11 cellular contexts compared by ENCODE assay signal in the genomic region with DNA sequence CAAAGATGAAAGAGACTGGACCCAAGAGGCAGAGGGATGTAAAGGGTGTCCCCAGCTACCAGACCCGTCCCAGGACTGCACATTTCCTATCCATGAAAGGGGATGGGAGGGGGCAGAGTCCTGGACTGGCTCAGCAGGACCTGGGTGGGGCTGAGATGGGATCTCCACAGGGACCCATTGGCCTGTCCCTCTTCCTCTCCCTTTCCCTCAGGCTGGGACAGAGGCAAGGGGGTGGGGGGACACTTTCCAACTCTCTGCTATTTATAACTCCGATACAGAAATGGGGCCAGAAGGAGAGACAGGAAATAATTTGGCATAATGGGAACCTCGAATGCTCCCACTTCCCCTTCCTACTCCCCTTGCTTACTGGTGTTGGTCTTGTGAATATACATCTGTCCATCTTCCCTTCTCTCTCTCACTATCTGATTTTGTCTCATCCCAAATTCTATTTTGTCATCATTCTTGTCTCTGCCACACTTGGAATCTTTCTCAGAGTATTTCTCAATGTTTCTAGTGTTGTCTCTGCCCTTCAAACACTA. TPM values are rescaled to one million over a fixed set of nuclear protein-coding genes. Genes with fewer than 3 reads are reported as not detected.
A peak's percentile ranks its signal among the peaks of the same experiment; 100 is the strongest.
DNase-seq lines count a peak whose midpoint lies in the region; ATAC-seq and TF ChIP-seq lines count a peak whose summit lies in the region.
"Had no signal": no experiment of that assay in that cellular context is flagged by ENCODE, and none has a peak within 500 bp of the region (broad histone marks: within the 10 kb centered on the region; RNA-seq: fewer than 3 reads in every experiment).

No MANE protein-coding gene starts in this region.

- no peaks in the 10 kb centered on the region for H3K79me2 ChIP-seq in KMS-11 (ENCODE audit: insufficient read depth, low read depth)

- intact Hi-C loops in natural killer cell (cut with micrococcal nuclease), result no loop called here

- no peak overlapping the region; the same call in 1 of the 2 replicates for H2AFZ ChIP-seq in KMS-11 (ENCODE audit: low read depth)

- H3K4me3 ChIP-seq in AG04449 (ENCODE audit: low read depth, low read length) (peak overlapping the region; percentile 18), KMS-11 (IDR thresholded peaks at IDR 0.05; ENCODE audit: insufficient read depth, low read depth, low read length) (no peak overlapping the region), endodermal cell (ENCODE audit: low read length) (peak overlapping the region; percentile 75)

- DNase-seq in AG04449 (ENCODE audit: low read depth, low spot score), result no peak
- DNase-seq in endodermal cell, result no peak
- no peak for DNase-seq in natural killer cell
- no peak for DNase-seq in EL
- DNase-seq in stimulated activated CD4-positive, alpha-beta T cell treated with anti-CD3 and anti-CD28 coated beads, Interleukin-2, amount 100 ng/mL, for 24 hours, result no peak
- no peak for DNase-seq in hypothalamus (lab: John Stamatoyannopoulos, UW)
- no peak for DNase-seq in activated CD4-positive, alpha-beta T cell treated with anti-CD3 and anti-CD28 coated beads, Interleukin-2, amount 50 U/mL, for 1 hour
- DNase-seq: NCI-H1092; stimulated activated CD4-positive, alpha-beta T cell treated with anti-CD3 and anti-CD28 coated beads, Interleukin-15, amount 100 ng/mL, for 24 hours had no signal

- H3K4me3 Mint-ChIP-seq in endodermal cell (peak overlapping the region; percentile 86), natural killer cell (peak overlapping the region; percentile 85)

- no peak overlapping the region for H3K27ac Mint-ChIP-seq in endodermal cell
- peak overlapping the region in 1 of 2 donors; percentile 23 for H3K27ac Mint-ChIP-seq in natural killer cell

- H3K4me1 Mint-ChIP-seq in endodermal cell (peaks cover 35% of the 10 kb centered on the region), natural killer cell (peaks cover 14 to 17% of the 10 kb centered on the region in 2 donors)

- H3K9me3 Mint-ChIP-seq in endodermal cell (no peaks in the 10 kb centered on the region), natural killer cell (no peaks in the 10 kb centered on the region)

- H3K27me3 ChIP-seq in KMS-11 (ENCODE audit: insufficient read depth, low read depth), result peaks cover 59% of the 10 kb centered on the region
- H3K27me3 ChIP-seq in endodermal cell (ENCODE audit: control insufficient read depth, insufficient read depth, low read length, poor library complexity, severe bottlenecking), result peaks cover 54% of the 10 kb centered on the region

- CTCF ChIA-PET in AG04449 (lab: Yijun Ruan, JAX), result interaction anchor here (1.6 kb wide), 1 partner anchor 62 kb away, joined by 5 read pairs; no protein-coding TSS in a partner anchor

- POLR2A ChIA-PET in AG04449 (lab: Yijun Ruan, JAX), result no interaction called here

- H3K27ac ChIP-seq in KMS-11, result no peak overlapping the region
- H3K27ac ChIP-seq in endodermal cell (ENCODE audit: low read depth, low read length), result no peak overlapping the region
- H3K27ac ChIP-seq: epithelial cell of prostate had no signal

- H3K4me1 ChIP-seq in KMS-11 (ENCODE audit: low read depth, poor library complexity, severe bottlenecking) (peaks cover 11% of the 10 kb centered on the region), endodermal cell (ENCODE audit: control insufficient read depth, insufficient read depth, low read length) (no peaks in the 10 kb centered on the region)

- H3K4me2 ChIP-seq in KMS-11, result peak overlapping the region; percentile 91; the same call in 1 of the 2 replicates

- ATAC-seq in natural killer cell, result no peak

- 75% methylated on average over 1 of the region's 3 CpGs; no CpG with 5 or more reads in 1 of the 2 experiments for WGBS in endodermal cell (ENCODE audit: insufficient coverage in 1 of 2, insufficient read length in 1 of 2), 2 experiments

- no peaks in the 10 kb centered on the region for H3K9me3 ChIP-seq in endodermal cell (ENCODE audit: control insufficient read depth, low read length)

- H3K36me3 ChIP-seq in KMS-11 (ENCODE audit: insufficient read depth) (no peaks in the 10 kb centered on the region), endodermal cell (ENCODE audit: control insufficient read depth, insufficient read depth, low read length) (no peaks in the 10 kb centered on the region)

- H4K20me1 ChIP-seq in KMS-11 (ENCODE audit: insufficient read depth), result no peaks in the 10 kb centered on the region

- H3K27me3 Mint-ChIP-seq in endodermal cell (ENCODE audit: insufficient read depth), result peaks cover 71% of the 10 kb centered on the region
- H3K27me3 Mint-ChIP-seq in natural killer cell (ENCODE audit: low read depth in 2 of 2), result peaks cover 30% of the 10 kb centered on the region in 2 donors

- TF ChIP-seq CTCF in AG04449 (IDR thresholded peaks at IDR 0.05; ENCODE audit: insufficient read depth, low read length, missing control alignments), result no peak
- no peak for TF ChIP-seq CTCF in KMS-11 (conservative IDR thresholded peaks at IDR 0.05; ENCODE audit: low read depth, low read length)
- TF ChIP-seq CTCF in endodermal cell (conservative IDR thresholded peaks at IDR 0.05), result no peak
- no peak for TF ChIP-seq CTCF in natural killer cell (IDR thresholded peaks at IDR 0.05)

- H3K36me3 Mint-ChIP-seq in endodermal cell (ENCODE audit: low read depth) (no peaks in the 10 kb centered on the region), natural killer cell (no peaks in the 10 kb centered on the region)

- H3K9ac ChIP-seq in KMS-11 (no peak overlapping the region), endodermal cell (ENCODE audit: extremely low read depth, low read length, poor library complexity, severe bottlenecking) (no peak overlapping the region)

RNA-seq across cellular contexts. Expression of gene ITGA7, which starts 1.1 kb away (rescaled TPM):
- total RNA-seq in endodermal cell (100 to 1,000 TPM; 106 to 122 TPM), natural killer cell (1 to 10 TPM; 2.8 to 4.6 (median 4.3) TPM)
- polyA plus RNA-seq in endodermal cell (2013, experiment 1 of 2), result 77.3 TPM
- polyA plus RNA-seq in endodermal cell (2013, experiment 2 of 2), result 71.6 TPM

RNA-seq across cellular contexts. Expression of gene BLOC1S1, which starts 7.1 kb away (rescaled TPM):
- total RNA-seq in endodermal cell (100 to 1,000 TPM in 1 of 2 donors, 10 to 100 TPM in 1; 95.1 to 102 TPM), natural killer cell (10 to 100 TPM; 75.8 to 83.7 (median 81.0) TPM)
- 93.0 TPM for polyA plus RNA-seq in endodermal cell (2013, experiment 1 of 2)
- 94.7 TPM for polyA plus RNA-seq in endodermal cell (2013, experiment 2 of 2)

RNA-seq across cellular contexts. Expression of gene RDH5, which starts 11.4 kb away (rescaled TPM):
- 1 to 10 TPM; 4.1 to 7.4 TPM for total RNA-seq in endodermal cell
- polyA plus RNA-seq in endodermal cell (2013, experiment 1 of 2), result 4.7 TPM
- 3.5 TPM for polyA plus RNA-seq in endodermal cell (2013, experiment 2 of 2)
- total RNA-seq in natural killer cell, result 10 to 100 TPM in 2 of 3 donors, 1 to 10 TPM in 1; 9.6 to 19.0 (median 10.1) TPM

RNA-seq across cellular contexts. Expression of gene CD63, which starts 20.0 kb away (rescaled TPM):
- 1,000 to 10,000 TPM in 1 of 2 donors, 100 to 1,000 TPM in 1; 879 to 1,041 TPM for total RNA-seq in endodermal cell
- polyA plus RNA-seq in endodermal cell (2013, experiment 1 of 2), result 447 TPM
- 444 TPM for polyA plus RNA-seq in endodermal cell (2013, experiment 2 of 2)
- 100 to 1,000 TPM; 296 to 441 (median 319) TPM for total RNA-seq in natural killer cell

RNA-seq across cellular contexts. Expression of gene GDF11, which starts 34.2 kb away (rescaled TPM):
- total RNA-seq in endodermal cell, result 10 to 100 TPM; 29.8 to 33.0 TPM
- 32.4 TPM for polyA plus RNA-seq in endodermal cell (2013, experiment 1 of 2)
- polyA plus RNA-seq in endodermal cell (2013, experiment 2 of 2), result 28.6 TPM
- total RNA-seq in natural killer cell, result 10 to 100 TPM in 2 of 3 donors, 1 to 10 TPM in 1; 9.2 to 12.1 (median 10.2) TPM

Comparison
In these comparisons a context has a peak if more than half of its experiments do, and no peak if none do; other contexts are left out.
1. RNA of gene ITGA7, which starts 1.1 kb away (total RNA-seq): 106 to 122 TPM in endodermal cell; 2.8 to 4.6 TPM in natural killer cell; every median in the first group is over 10 times any median in the second.